Comparison of ENCODE assay signal across 10 cellular contexts in the genomic region with DNA sequence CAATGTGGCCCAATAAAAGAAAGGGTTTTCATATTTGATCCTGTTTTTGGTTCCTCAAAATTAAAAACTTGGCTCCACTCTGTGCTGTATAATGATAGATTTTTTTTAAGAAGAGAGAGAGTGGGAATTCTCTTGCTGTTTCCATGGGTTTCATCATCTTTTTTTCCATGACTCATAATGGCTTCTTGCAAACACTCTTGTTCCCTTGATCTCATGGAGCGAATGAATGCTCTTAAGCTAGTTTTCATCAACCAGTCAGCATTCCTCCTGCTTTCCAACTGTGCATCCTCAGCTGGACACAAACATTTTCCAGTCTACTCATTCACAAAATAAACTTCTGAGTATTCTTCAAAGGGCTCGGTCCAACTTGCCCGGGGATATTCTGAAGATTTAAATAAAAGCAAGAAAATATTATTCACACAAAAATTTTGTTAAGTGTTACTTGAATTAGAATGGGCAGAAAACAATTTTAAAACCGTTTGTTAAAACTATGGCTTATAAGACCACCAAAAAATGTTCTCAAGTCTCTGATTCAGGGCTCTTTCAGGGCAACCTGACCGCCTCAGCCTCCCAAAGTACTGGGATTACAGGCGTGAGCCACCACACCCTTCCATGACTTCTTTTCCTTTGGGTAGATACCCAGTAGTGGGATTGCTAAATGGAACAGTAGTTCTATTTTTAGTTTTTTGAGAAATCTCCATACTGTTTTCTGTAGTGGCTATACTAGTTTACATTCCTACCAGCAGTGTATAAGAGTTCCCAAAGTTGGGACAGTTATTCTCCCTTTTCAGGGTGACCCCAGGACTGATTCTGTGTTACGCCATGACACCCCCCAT.
DNase-seq lines count a peak whose midpoint lies in the region; ATAC-seq and TF ChIP-seq lines count a peak whose summit lies in the region.
"Had no signal": no experiment of that assay in that cellular context is flagged by ENCODE, and none has a peak within 500 bp of the region (broad histone marks: within the 10 kb centered on the region; RNA-seq: fewer than 3 reads in every experiment).

No MANE protein-coding gene starts in this region.

- peaks cover 3% of the 10 kb centered on the region for H3K9me3 Mint-ChIP-seq in activated naive CD4-positive, alpha-beta T cell treated with anti-CD3 and anti-CD28 coated beads for 36 hours
- H3K9me3 Mint-ChIP-seq in activated T-helper 1 cell treated with anti-CD3 and anti-CD28 coated beads, Interleukin-12 subunit alpha, Interleukin-12 subunit beta, Interleukin-2, Interleukin-4 antibody, amounts not matched to agents 30 ng/mL and 10 ng/mL and 1 ng/mL, durations not matched to agents 14 hours and 24 hours and 36 hours: peaks cover 11% of the 10 kb centered on the region
- no peaks in the 10 kb centered on the region for H3K9me3 Mint-ChIP-seq in type B pancreatic cell

- peak; percentile 13 for DNase-seq in activated naive CD4-positive, alpha-beta T cell treated with anti-CD3 and anti-CD28 coated beads for 36 hours
- no peak for DNase-seq in activated naive CD4-positive, alpha-beta T cell treated with anti-CD3 and anti-CD28 coated beads, Interleukin-2, amount 50 U/mL, for 16 hours
- no peak for DNase-seq in activated T-helper 1 cell treated with anti-CD3 and anti-CD28 coated beads, Interleukin-12 subunit alpha, Interleukin-12 subunit beta, Interleukin-2, Interleukin-4 antibody, amounts not matched to agents 30 ng/mL and 10 ng/mL and 1 ng/mL, durations not matched to agents 14 hours and 24 hours and 36 hours (ENCODE audit: low spot score)
- DNase-seq in hepatic stellate cell (ENCODE audit: low spot score): peak; percentile 49
- DNase-seq in type B pancreatic cell (ENCODE audit: extremely low spot score, unreplicated experiment): no peak
- DNase-seq in stimulated activated CD4-positive, alpha-beta T cell treated with anti-CD3 and anti-CD28 coated beads, Interleukin-4, amount 100 ng/mL, for 1 hour: no peak
- DNase-seq: COR-L47, NCI-H1105 treated with DMSO at 0.1 percent for 48 hours had no signal

- no peak for TF ChIP-seq CTCF in type B pancreatic cell (conservative IDR thresholded peaks at IDR 0.05)

- H3K36me3 Mint-ChIP-seq in activated naive CD4-positive, alpha-beta T cell treated with anti-CD3 and anti-CD28 coated beads for 36 hours (ENCODE audit: low read depth): peaks cover 37% of the 10 kb centered on the region
- peaks cover 73% of the 10 kb centered on the region for H3K36me3 Mint-ChIP-seq in activated T-helper 1 cell treated with anti-CD3 and anti-CD28 coated beads, Interleukin-12 subunit alpha, Interleukin-12 subunit beta, Interleukin-2, Interleukin-4 antibody, amounts not matched to agents 30 ng/mL and 10 ng/mL and 1 ng/mL, durations not matched to agents 14 hours and 24 hours and 36 hours (ENCODE audit: low read depth)
- no peaks in the 10 kb centered on the region for H3K36me3 Mint-ChIP-seq in type B pancreatic cell

- H3K4me1 Mint-ChIP-seq in activated naive CD4-positive, alpha-beta T cell treated with anti-CD3 and anti-CD28 coated beads for 36 hours (ENCODE audit: low read depth): peaks cover 20% of the 10 kb centered on the region
- peaks cover 37% of the 10 kb centered on the region for H3K4me1 Mint-ChIP-seq in activated T-helper 1 cell treated with anti-CD3 and anti-CD28 coated beads, Interleukin-12 subunit alpha, Interleukin-12 subunit beta, Interleukin-2, Interleukin-4 antibody, amounts not matched to agents 30 ng/mL and 10 ng/mL and 1 ng/mL, durations not matched to agents 14 hours and 24 hours and 36 hours (ENCODE audit: low read depth)
- H3K4me1 Mint-ChIP-seq in type B pancreatic cell (ENCODE audit: unreplicated experiment): peaks cover 10% of the 10 kb centered on the region

- peak overlapping the region; percentile 83 for H3K27ac Mint-ChIP-seq in activated naive CD4-positive, alpha-beta T cell treated with anti-CD3 and anti-CD28 coated beads for 36 hours
- H3K27ac Mint-ChIP-seq in activated T-helper 1 cell treated with anti-CD3 and anti-CD28 coated beads, Interleukin-12 subunit alpha, Interleukin-12 subunit beta, Interleukin-2, Interleukin-4 antibody, amounts not matched to agents 30 ng/mL and 10 ng/mL and 1 ng/mL, durations not matched to agents 14 hours and 24 hours and 36 hours: peak overlapping the region; percentile 73
- peak overlapping the region; percentile 32 for H3K27ac Mint-ChIP-seq in type B pancreatic cell

- intact Hi-C loops in activated naive CD4-positive, alpha-beta T cell treated with anti-CD3 and anti-CD28 coated beads for 36 hours (cut with micrococcal nuclease): no loop called here
- intact Hi-C loops in activated T-helper 1 cell treated with anti-CD3 and anti-CD28 coated beads, Interleukin-12 subunit alpha, Interleukin-12 subunit beta, Interleukin-2, Interleukin-4 antibody, amounts not matched to agents 30 ng/mL and 10 ng/mL and 1 ng/mL, durations not matched to agents 14 hours and 24 hours and 36 hours (cut with micrococcal nuclease): loop anchor here (1.0 kb wide), 1 partner anchor 9 kb away; no protein-coding TSS in a partner anchor

- no peak for ATAC-seq in HG03159 (IDR thresholded peaks at IDR 0.05; ENCODE audit: unreplicated experiment)
- no peak for ATAC-seq in HG02938 (IDR thresholded peaks at IDR 0.05; ENCODE audit: unreplicated experiment)

- H3K4me3 Mint-ChIP-seq in activated naive CD4-positive, alpha-beta T cell treated with anti-CD3 and anti-CD28 coated beads for 36 hours: no peak overlapping the region
- no peak overlapping the region for H3K4me3 Mint-ChIP-seq in activated T-helper 1 cell treated with anti-CD3 and anti-CD28 coated beads, Interleukin-12 subunit alpha, Interleukin-12 subunit beta, Interleukin-2, Interleukin-4 antibody, amounts not matched to agents 30 ng/mL and 10 ng/mL and 1 ng/mL, durations not matched to agents 14 hours and 24 hours and 36 hours
- no peak overlapping the region for H3K4me3 Mint-ChIP-seq in type B pancreatic cell

- CTCF ChIA-PET in activated naive CD4-positive, alpha-beta T cell treated with anti-CD3 and anti-CD28 coated beads for 36 hours (lab: Charles Lee): no interaction called here

- H3K27me3 Mint-ChIP-seq in activated naive CD4-positive, alpha-beta T cell treated with anti-CD3 and anti-CD28 coated beads for 36 hours (ENCODE audit: low read depth): no peaks in the 10 kb centered on the region
- no peaks in the 10 kb centered on the region for H3K27me3 Mint-ChIP-seq in activated T-helper 1 cell treated with anti-CD3 and anti-CD28 coated beads, Interleukin-12 subunit alpha, Interleukin-12 subunit beta, Interleukin-2, Interleukin-4 antibody, amounts not matched to agents 30 ng/mL and 10 ng/mL and 1 ng/mL, durations not matched to agents 14 hours and 24 hours and 36 hours (ENCODE audit: insufficient read depth)
- H3K27me3 Mint-ChIP-seq in type B pancreatic cell: peaks cover 3% of the 10 kb centered on the region

Comparison
In these comparisons a context has a peak if more than half of its experiments do, and no peak if none do; other contexts are left out.
1. DNase-seq: peak in activated naive CD4-positive, alpha-beta T cell treated with anti-CD3 and anti-CD28 coated beads for 36 hours (single experiment) and hepatic stellate cell (single experiment); none in activated naive CD4-positive, alpha-beta T cell treated with anti-CD3 and anti-CD28 coated beads, Interleukin-2, amount 50 U/mL, for 16 hours (single experiment), activated T-helper 1 cell treated with anti-CD3 and anti-CD28 coated beads, Interleukin-12 subunit alpha, Interleukin-12 subunit beta, Interleukin-2, Interleukin-4 antibody, amounts not matched to agents 30 ng/mL and 10 ng/mL and 1 ng/mL, durations not matched to agents 14 hours and 24 hours and 36 hours (single experiment), type B pancreatic cell (single experiment) and stimulated activated CD4-positive, alpha-beta T cell treated with anti-CD3 and anti-CD28 coated beads, Interleukin-4, amount 100 ng/mL, for 1 hour (single experiment).
2. H3K27ac Mint-ChIP-seq: peak in every context shown above with its lines; median percentile 83 in activated naive CD4-positive, alpha-beta T cell treated with anti-CD3 and anti-CD28 coated beads for 36 hours; 73 in activated T-helper 1 cell treated with anti-CD3 and anti-CD28 coated beads, Interleukin-12 subunit alpha, Interleukin-12 subunit beta, Interleukin-2, Interleukin-4 antibody, amounts not matched to agents 30 ng/mL and 10 ng/mL and 1 ng/mL, durations not matched to agents 14 hours and 24 hours and 36 hours; 32 in type B pancreatic cell.